Comparison of ENCODE assay signal across 7 cellular contexts in the genomic region with DNA sequence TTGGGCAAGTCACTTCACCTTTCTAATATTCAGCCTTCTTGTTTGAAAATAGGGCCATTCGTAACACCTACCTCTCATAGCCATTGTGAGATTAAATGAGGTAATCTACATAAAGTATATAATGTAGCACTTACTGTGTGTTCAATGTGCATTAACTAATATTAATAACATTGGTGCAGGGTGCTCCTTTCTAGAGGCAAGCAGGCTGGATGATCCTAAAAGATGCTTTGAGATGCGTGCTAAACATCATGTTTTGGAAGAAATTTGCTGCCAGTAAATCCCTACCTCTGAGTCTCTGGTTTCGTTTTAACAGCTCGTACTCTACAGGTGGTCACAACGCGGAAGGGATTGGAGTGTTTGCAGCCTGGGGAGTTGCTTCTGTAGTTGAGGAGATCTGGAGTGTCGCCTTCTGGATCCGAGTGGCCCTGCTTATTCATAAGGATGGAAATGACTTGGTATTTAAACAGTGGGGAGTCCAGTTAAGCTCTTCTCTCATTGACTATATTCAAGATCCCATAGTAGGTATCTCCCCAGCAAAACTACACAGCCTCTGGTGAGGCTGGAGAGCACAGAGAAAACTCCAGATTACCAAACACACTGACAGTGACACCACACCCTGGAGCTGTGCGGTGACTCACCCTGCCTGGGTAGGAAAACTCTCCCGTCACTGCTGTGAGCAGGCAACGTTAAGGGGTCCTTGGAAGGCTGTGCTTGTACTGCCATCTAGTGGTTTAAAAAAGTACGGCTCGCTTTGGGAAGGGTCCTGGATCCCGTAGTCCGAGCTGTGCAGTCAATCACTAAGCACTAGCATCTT.
DNase-seq lines count a peak whose midpoint lies in the region; ATAC-seq and TF ChIP-seq lines count a peak whose summit lies in the region.

No MANE protein-coding gene starts in this region.

- peak; percentile 62 for DNase-seq in NCI-H1436 treated with DMSO at 0.1 percent for 48 hours (lab: John Stamatoyannopoulos, UW)
- DNase-seq in activated naive CD8-positive, alpha-beta T cell treated with anti-CD3 and anti-CD28 coated beads, Interleukin-2, amount 10 ng/mL, durations not matched to agents 7 days and 5 days: peak; percentile 71
- peak; percentile 85 for DNase-seq in Right ventricle myocardium superior
- DNase-seq in psoas muscle: peak; percentile 90 to 94

- intact Hi-C loops in Right ventricle myocardium superior (cut with DNase I) (loop anchor here (5.0 to 10.0 kb wide), 2 partner anchors 504 to 537 kb away; no protein-coding TSS in a partner anchor), psoas muscle (cut with DNase I) (loop anchor here (1.0 to 10.0 kb wide), 8 partner anchors 82 to 538 kb away; a partner anchor contains a TSS)

- H3K9me2 ChIP-seq in SU-DHL-6 (replicated peaks; ENCODE audit: insufficient read depth, low read length): no peaks in the 10 kb centered on the region

- peak overlapping the region; percentile 14 for H3K4me2 ChIP-seq in SU-DHL-6 (ENCODE audit: low read depth, low read length, poor library complexity, severe bottlenecking)

- H2AFZ ChIP-seq in SU-DHL-6 (ENCODE audit: low read depth, low read length, severe bottlenecking): no peak overlapping the region

- peak; percentile 45 for TF ChIP-seq CTCF in SU-DHL-6 (IDR thresholded peaks at IDR 0.05; ENCODE audit: insufficient read depth, low read length, poor library complexity, severe bottlenecking)
- peak; percentile 97 for TF ChIP-seq CTCF in psoas muscle (IDR thresholded peaks at IDR 0.05)

- H3K27ac Mint-ChIP-seq in activated naive CD8-positive, alpha-beta T cell treated with anti-CD3 and anti-CD28 coated beads, Interleukin-2, amount 10 ng/mL, durations not matched to agents 7 days and 5 days: peak overlapping the region; percentile 63

- H3K79me2 ChIP-seq in SU-DHL-6 (ENCODE audit: insufficient read depth, low read length): no peaks in the 10 kb centered on the region

- 37 to 38% (median 38%) methylated on average over 15 of the region's 15 CpGs for WGBS in psoas muscle, 3 donors

- peaks cover 2% of the 10 kb centered on the region for H3K9me3 Mint-ChIP-seq in activated naive CD8-positive, alpha-beta T cell treated with anti-CD3 and anti-CD28 coated beads, Interleukin-2, amount 10 ng/mL, durations not matched to agents 7 days and 5 days

- no peak overlapping the region for H3K4me3 ChIP-seq in SU-DHL-6 (ENCODE audit: insufficient read depth, low read length, poor library complexity, severe bottlenecking)
- H3K4me3 ChIP-seq in psoas muscle: no peak overlapping the region

- no peaks in the 10 kb centered on the region for H3K36me3 Mint-ChIP-seq in activated naive CD8-positive, alpha-beta T cell treated with anti-CD3 and anti-CD28 coated beads, Interleukin-2, amount 10 ng/mL, durations not matched to agents 7 days and 5 days

- H3K36me3 ChIP-seq in SU-DHL-6 (ENCODE audit: low read length) (no peaks in the 10 kb centered on the region), psoas muscle (ENCODE audit: insufficient read depth in 1 of 2, low read depth in 1 of 2) (no peaks in the 10 kb centered on the region)

- H3K27me3 ChIP-seq in SU-DHL-6 (ENCODE audit: low read length) (no peaks in the 10 kb centered on the region), psoas muscle (ENCODE audit: insufficient read depth in 3 of 3, low read length in 2 of 3) (no peaks in the 10 kb centered on the region)

- H3F3A ChIP-seq in SU-DHL-6 (ENCODE audit: insufficient read depth): no peaks in the 10 kb centered on the region

- H3K9ac ChIP-seq in SU-DHL-6 (ENCODE audit: low read length): no peak overlapping the region

- H3K4me1 Mint-ChIP-seq in activated naive CD8-positive, alpha-beta T cell treated with anti-CD3 and anti-CD28 coated beads, Interleukin-2, amount 10 ng/mL, durations not matched to agents 7 days and 5 days: peaks cover 33% of the 10 kb centered on the region

- ATAC-seq in GM18499 (IDR thresholded peaks at IDR 0.05; ENCODE audit: insufficient read depth, unreplicated experiment) (peak; percentile 67), HG02885 (IDR thresholded peaks at IDR 0.05; ENCODE audit: poor library complexity, unreplicated experiment) (peak; percentile 90), Right ventricle myocardium superior (ENCODE audit: poor library complexity) (peak; percentile 99), psoas muscle (peak; percentile 100)
- ATAC-seq in activated naive CD8-positive, alpha-beta T cell treated with anti-CD3 and anti-CD28 coated beads, Interleukin-2, amount 10 ng/mL, durations not matched to agents 7 days and 5 days (ENCODE audit: low read depth): peak; percentile 92

- no peaks in the 10 kb centered on the region for H3K27me3 Mint-ChIP-seq in activated naive CD8-positive, alpha-beta T cell treated with anti-CD3 and anti-CD28 coated beads, Interleukin-2, amount 10 ng/mL, durations not matched to agents 7 days and 5 days

- H3K4me1 ChIP-seq in psoas muscle: peaks cover 9% of the 10 kb centered on the region

- POLR2A ChIA-PET in activated naive CD8-positive, alpha-beta T cell treated with anti-CD3 and anti-CD28 coated beads, Interleukin-2, amount 10 ng/mL, durations not matched to agents 7 days and 5 days (lab: Charles Lee): interaction anchor here (0.5 to 1.2 kb wide), 3 partner anchors 64 to 185 kb away, joined by 3 read pairs; no protein-coding TSS in a partner anchor

- H4K20me1 ChIP-seq in SU-DHL-6 (ENCODE audit: low read depth, low read length): no peaks in the 10 kb centered on the region

- no peaks in the 10 kb centered on the region for H3K9me3 ChIP-seq in SU-DHL-6 (ENCODE audit: insufficient read depth, low read length)
- no peaks in the 10 kb centered on the region for H3K9me3 ChIP-seq in psoas muscle

- peak overlapping the region; percentile 45 for H3K4me3 Mint-ChIP-seq in activated naive CD8-positive, alpha-beta T cell treated with anti-CD3 and anti-CD28 coated beads, Interleukin-2, amount 10 ng/mL, durations not matched to agents 7 days and 5 days

- H3K27ac ChIP-seq in SU-DHL-6 (ENCODE audit: low read depth, low read length): no peak overlapping the region
- H3K27ac ChIP-seq in psoas muscle: peak overlapping the region; percentile 51
